In the genomic region with DNA sequence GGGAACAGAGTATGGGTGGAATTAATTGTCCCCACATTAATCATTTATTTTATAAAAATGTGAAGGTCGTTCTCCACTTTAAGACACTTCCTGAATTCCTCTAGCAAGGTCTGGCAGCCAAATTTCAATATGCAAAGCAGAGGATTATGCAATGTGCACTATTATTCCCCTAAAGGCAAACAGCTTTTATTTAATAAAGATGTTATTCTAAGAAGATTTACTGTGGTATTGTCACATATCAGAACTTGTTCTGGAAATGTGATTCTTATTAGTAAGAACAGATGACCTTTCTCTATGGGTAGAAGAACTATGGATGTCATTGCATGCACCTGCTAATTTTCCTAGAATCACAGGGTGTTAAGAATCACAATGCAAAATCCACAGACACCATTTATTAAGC, we compare ENCODE assay signal across 28 cellular contexts.
"Had no signal": no experiment of that assay in that cellular context is flagged by ENCODE, and none has a peak within 500 bp of the region (broad histone marks: within the 10 kb centered on the region; RNA-seq: fewer than 3 reads in every experiment).

No MANE protein-coding gene starts in this region.

- H3K27me3 ChIP-seq: brain microvascular endothelial cell, dorsolateral prefrontal cortex, foreskin keratinocyte, gastrocnemius medialis, heart left ventricle had no signal

- H3K9me3 ChIP-seq: gastrocnemius medialis, heart left ventricle had no signal

- DNase-seq: activated CD4-positive, alpha-beta memory T cell treated with anti-CD3 and anti-CD28 coated beads, Interleukin-2, amount 10 ng/mL, durations not matched to agents 7 days and 5 days; activated CD4-positive, alpha-beta T cell treated with anti-CD3 and anti-CD28 coated beads for 1 hour; activated CD4-positive, alpha-beta T cell treated with anti-CD3 and anti-CD28 coated beads for 4 hours; activated CD4-positive, alpha-beta T cell treated with anti-CD3 and anti-CD28 coated beads, Interleukin-2, amount 10 ng/mL, durations not matched to agents 7 days and 5 days; activated CD4-positive, alpha-beta T cell treated with anti-CD3 and anti-CD28 coated beads, Interleukin-2, amount 50 U/mL, for 4 hours; activated CD8-positive, alpha-beta memory T cell treated with anti-CD3 and anti-CD28 coated beads, Interleukin-2, amount 50 U/mL, for 48 hours; activated effector memory CD4-positive, alpha-beta T cell treated with Interleukin-2 at 50 U/mL for 16 hours; activated gamma-delta T cell treated with Interleukin-2 at 50 U/mL for 16 hours; activated naive CD4-positive, alpha-beta T cell treated with anti-CD3 and anti-CD28 coated beads, Interleukin-2, amount 50 U/mL, for 16 hours; activated naive CD4-positive, alpha-beta T cell treated with Interleukin-2 at 50 U/mL for 16 hours; activated T-cell treated with anti-CD3 and anti-CD28 coated beads for 4 hours; activated T-cell treated with anti-CD3 and anti-CD28 coated beads, Interleukin-2, amount 50 U/mL, for 24 hours; amniotic stem cell; anterior cingulate cortex; brain microvascular endothelial cell; dorsolateral prefrontal cortex; effector memory CD4-positive, alpha-beta T cell; endodermal cell; foreskin keratinocyte; gastrocnemius medialis; glutamatergic neuron; heart left ventricle; hypothalamus had no signal

- ATAC-seq: activated T-helper 17 cell treated with anti-CD3 and anti-CD28 coated beads, Interleukin-2, amount 50 U/mL, for 72 hours; esophagus mucosa; foreskin keratinocyte; gastrocnemius medialis; heart left ventricle; WTC11 had no signal

- H3K4me3 ChIP-seq: coronary artery, dorsolateral prefrontal cortex, gastrocnemius medialis, heart left ventricle had no signal

- H3K4me1 ChIP-seq: foreskin keratinocyte, gastrocnemius medialis, heart left ventricle had no signal

- H3K27ac ChIP-seq: brain microvascular endothelial cell, coronary artery, dorsolateral prefrontal cortex, foreskin keratinocyte, gastrocnemius medialis, heart left ventricle, VCaP had no signal

- H3K36me3 ChIP-seq: brain microvascular endothelial cell, gastrocnemius medialis, heart left ventricle had no signal
